ENCODE assay signal across 8 cellular contexts in the genomic region with DNA sequence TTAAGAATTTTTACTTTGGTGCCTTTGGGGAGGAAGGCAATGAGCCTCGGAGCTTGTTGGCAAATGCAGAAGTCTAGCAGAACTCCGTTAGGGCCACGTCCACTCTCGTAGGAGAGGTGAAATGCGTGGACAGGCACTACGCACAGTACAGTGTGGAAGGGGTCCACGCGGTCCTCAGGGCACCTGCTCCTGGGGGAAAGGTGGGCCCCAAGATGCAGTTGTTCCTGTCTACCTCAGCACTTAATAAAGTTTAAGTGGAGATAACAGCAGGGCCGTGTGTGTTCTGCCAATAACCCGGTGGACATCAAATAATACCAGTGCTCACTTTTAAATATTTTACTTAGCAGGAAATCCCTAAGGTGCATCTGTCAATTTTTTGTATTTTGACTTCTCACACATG. TPM values are rescaled to one million over a fixed set of nuclear protein-coding genes. Genes with fewer than 3 reads are reported as not detected.
A peak's percentile ranks its signal among the peaks of the same experiment; 100 is the strongest.
DNase-seq lines count a peak whose midpoint lies in the region; ATAC-seq and TF ChIP-seq lines count a peak whose summit lies in the region.

No MANE protein-coding gene starts in this region.

- no peaks in the 10 kb centered on the region for H3K36me3 Mint-ChIP-seq in natural killer cell

- H3K27me3 Mint-ChIP-seq in natural killer cell (ENCODE audit: low read depth in 2 of 2): no peaks in the 10 kb centered on the region

- in situ Hi-C loops in GM13977 (cut with MboI; ENCODE audit: low pct_unique_long_range_greater_than_20kb, low sequenced_read_pairs, unreplicated experiment): no loop called here

- intact Hi-C loops in natural killer cell (cut with micrococcal nuclease): no loop called here

- H3K4me1 Mint-ChIP-seq in natural killer cell: peaks cover 28 to 41% of the 10 kb centered on the region in 2 donors

- H3K9me3 Mint-ChIP-seq in natural killer cell: no peaks in the 10 kb centered on the region

- CTCF ChIA-PET in BJ (lab: Yijun Ruan, JAX): no interaction called here

- DNase-seq in BJ (ENCODE audit: low read depth) (no peak), LNCaP clone FGC (ENCODE audit: low read depth) (no peak), choroid plexus epithelial cell (ENCODE audit: low read depth) (no peak), natural killer cell (no peak), NAMALWA (ENCODE audit: low spot score) (no peak), D341Med (ENCODE audit: low spot score) (no peak), GM13977 (ENCODE audit: low spot score) (no peak), MV-4-11 (lab: John Stamatoyannopoulos, UW) (no peak)

- H3K36me3 ChIP-seq in BJ (ENCODE audit: control insufficient read depth, insufficient read depth, low read length): no peaks in the 10 kb centered on the region

- H3K27ac Mint-ChIP-seq in natural killer cell: peak overlapping the region; percentile 63 to 74

- peak overlapping the region; percentile 87 for H3K4me3 ChIP-seq in BJ (ENCODE audit: low read depth, low read length)
- H3K4me3 ChIP-seq in LNCaP clone FGC (ENCODE audit: low read depth, low read length): peak overlapping the region; percentile 71
- peak overlapping the region; percentile 69 for H3K4me3 ChIP-seq in choroid plexus epithelial cell (ENCODE audit: low read depth, low read length)

- no peak for ATAC-seq in natural killer cell

- no peaks in the 10 kb centered on the region for H3K27me3 ChIP-seq in BJ (ENCODE audit: control insufficient read depth, insufficient read depth, low read length)

- H3K4me3 Mint-ChIP-seq in natural killer cell: peak overlapping the region; percentile 85

- TF ChIP-seq CTCF in BJ (IDR thresholded peaks at IDR 0.05; ENCODE audit: insufficient read depth, low read depth, low read length): no peak
- no peak for TF ChIP-seq CTCF in LNCaP clone FGC (IDR thresholded peaks at IDR 0.05; ENCODE audit: control insufficient read depth, extremely low read depth, insufficient read depth)
- TF ChIP-seq CTCF in choroid plexus epithelial cell (conservative IDR thresholded peaks at IDR 0.05; ENCODE audit: low read depth, low read length): no peak
- TF ChIP-seq CTCF in natural killer cell (IDR thresholded peaks at IDR 0.05): no peak
- TF ChIP-seq CTCF in GM13977 (IDR thresholded peaks at IDR 0.05; ENCODE audit: extremely low read depth, insufficient read depth, missing control alignments): no peak

- POLR2A ChIA-PET in BJ (lab: Charles Lee): interaction anchor here (0.6 kb wide), 1 partner anchor 40 kb away, joined by 3 read pairs; no protein-coding TSS in a partner anchor

RNA-seq across cellular contexts. Expression of gene RAB11FIP3, which starts 1.8 kb away (rescaled TPM):
- polyA plus RNA-seq in BJ (2011; rRNA removed): 8.6 and 13.3 TPM in 2 replicates
- 9.6 and 12.4 TPM in 2 replicates for polyA minus RNA-seq in BJ (2011; rRNA and poly(A)+ RNA removed)
- 10 to 100 TPM; 51.0 to 61.2 (median 55.3) TPM for total RNA-seq in natural killer cell

RNA-seq across cellular contexts. Expression of gene DECR2, which starts 25.6 kb away (rescaled TPM):
- 14.7 and 23.6 TPM in 2 replicates for polyA plus RNA-seq in BJ (2011; rRNA removed)
- polyA minus RNA-seq in BJ (2011; rRNA and poly(A)+ RNA removed): 8.3 and 11.2 TPM in 2 replicates
- 10 to 100 TPM in 2 of 3 donors, 1 to 10 TPM in 1; 9.5 to 13.0 (median 12.9) TPM for total RNA-seq in natural killer cell

RNA-seq across cellular contexts. Expression of gene NME4, which starts 30.3 kb away (rescaled TPM):
- polyA plus RNA-seq in BJ (2011; rRNA removed): 227 and 290 TPM in 2 replicates
- 83.9 and 109 TPM in 2 replicates for polyA minus RNA-seq in BJ (2011; rRNA and poly(A)+ RNA removed)
- total RNA-seq in natural killer cell: 10 to 100 TPM; 10.7 to 27.4 (median 25.4) TPM

RNA-seq across cellular contexts. Expression of gene PGAP6, which starts 45.5 kb away (rescaled TPM):
- polyA plus RNA-seq in BJ (2011; rRNA removed): 65.2 and 131 TPM in 2 replicates
- polyA minus RNA-seq in BJ (2011; rRNA and poly(A)+ RNA removed): 75.0 and 127 TPM in 2 replicates
- 10 to 100 TPM; 48.0 to 66.7 (median 54.2) TPM for total RNA-seq in natural killer cell

RNA-seq across cellular contexts. Expression of gene MRPL28, which starts 57.0 kb away (rescaled TPM):
- 143 and 188 TPM in 2 replicates for polyA plus RNA-seq in BJ (2011; rRNA removed)
- 22.3 and 33.3 TPM in 2 replicates for polyA minus RNA-seq in BJ (2011; rRNA and poly(A)+ RNA removed)
- 10 to 100 TPM; 33.9 to 38.9 (median 37.5) TPM for total RNA-seq in natural killer cell
